ENCODE assay signal across 11 cellular contexts in the genomic region with DNA sequence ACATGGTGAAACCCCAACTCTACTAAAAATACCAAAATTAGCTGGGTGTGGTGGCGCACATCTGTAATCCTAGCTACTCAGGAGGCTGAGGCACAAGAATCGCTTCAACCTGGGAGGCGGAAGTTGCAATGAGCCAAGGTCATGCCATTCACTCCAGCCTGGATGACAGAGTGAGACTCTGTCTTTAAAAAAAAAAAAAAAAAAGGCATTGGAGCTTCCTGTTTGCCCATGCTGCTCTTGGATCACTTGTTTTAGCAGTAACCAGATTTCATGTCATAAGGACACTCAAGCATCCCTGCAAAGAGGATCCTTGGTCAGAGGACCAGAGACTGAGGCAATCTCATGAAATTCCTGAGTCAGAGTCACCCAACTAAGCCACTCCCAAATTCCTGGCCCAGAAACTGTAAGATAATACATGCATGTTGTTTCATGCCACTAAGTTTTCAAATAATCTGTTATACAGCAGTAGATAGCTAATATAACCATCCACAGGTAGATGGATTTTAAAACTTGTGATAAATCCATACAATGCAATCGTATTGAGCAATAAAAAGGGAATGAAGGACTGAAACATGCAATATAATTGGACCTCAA.
DNase-seq lines count a peak whose midpoint lies in the region; ATAC-seq, FAIRE-seq and TF ChIP-seq lines count a peak whose summit lies in the region.
"Had no signal": no experiment of that assay in that cellular context is flagged by ENCODE, and none has a peak within 500 bp of the region (broad histone marks: within the 10 kb centered on the region; RNA-seq: fewer than 3 reads in every experiment).

No MANE protein-coding gene starts in this region.

- peak; percentile 97 for ATAC-seq in RWPE2 (ENCODE audit: low read depth)
- ATAC-seq in GM21528 (IDR thresholded peaks at IDR 0.05; ENCODE audit: low FRiP score, unreplicated experiment): no peak
- ATAC-seq: activated CD8-positive, alpha-beta T cell treated with anti-CD3 and anti-CD28 coated beads for 36 hours; naive thymus-derived CD8-positive, alpha-beta T cell had no signal

- no peak overlapping the region for H3K4me2 ChIP-seq in smooth muscle cell

- H3K79me2 ChIP-seq in smooth muscle cell (ENCODE audit: low read depth): peaks cover 23% of the 10 kb centered on the region

- no peak for TF ChIP-seq CTCF in RWPE2 (IDR thresholded peaks at IDR 0.05; ENCODE audit: poor library complexity, severe bottlenecking)
- no peak for TF ChIP-seq CTCF in smooth muscle cell (IDR thresholded peaks at IDR 0.05; ENCODE audit: borderline replicate concordance, insufficient read depth, poor library complexity, severe bottlenecking)
- no peak for TF ChIP-seq CTCF in GM20000 (IDR thresholded peaks at IDR 0.05; ENCODE audit: extremely low read depth, missing control alignments)

- no peaks in the 10 kb centered on the region for H3K9me3 ChIP-seq in RWPE2 (ENCODE audit: severe bottlenecking)
- no peaks in the 10 kb centered on the region for H3K9me3 ChIP-seq in smooth muscle cell (replicated peaks; ENCODE audit: low read depth)
- H3K9me3 ChIP-seq in effector memory CD4-positive, alpha-beta T cell (ENCODE audit: control insufficient read depth, low read length): no peaks in the 10 kb centered on the region
- H3K9me3 ChIP-seq: ascending aorta had no signal

- H4K20me1 ChIP-seq in smooth muscle cell (ENCODE audit: low read depth): peaks cover 37% of the 10 kb centered on the region

- WGBS in smooth muscle cell (ENCODE audit: low lambda C conversion rate): 93% methylated on average over 4 of the region's 4 CpGs

- H3K36me3 ChIP-seq in RWPE2 (ENCODE audit: low read depth) (peaks cover 4% of the 10 kb centered on the region; the same call in 1 of the 2 replicates), smooth muscle cell (ENCODE audit: low read depth) (no peaks in the 10 kb centered on the region)
- peaks cover 20% of the 10 kb centered on the region for H3K36me3 ChIP-seq in effector memory CD4-positive, alpha-beta T cell (ENCODE audit: control insufficient read depth, insufficient read depth, low read length)
- H3K36me3 ChIP-seq: ascending aorta had no signal

- H3K27ac ChIP-seq in RWPE2 (ENCODE audit: poor library complexity, severe bottlenecking) (peak overlapping the region; percentile 36), smooth muscle cell (ENCODE audit: low read depth) (peak overlapping the region; percentile 54)
- H3K27ac ChIP-seq in effector memory CD4-positive, alpha-beta T cell (ENCODE audit: insufficient read depth, low read length, poor library complexity, severe bottlenecking): no peak overlapping the region
- H3K27ac ChIP-seq: ascending aorta had no signal

- no peak for TF ChIP-seq POLR2A in H54 (IDR thresholded peaks at IDR 0.05; ENCODE audit: low read depth, low read length)

- FAIRE-seq in H54 (lab: Jason Lieb, UNC): peak; percentile 96

- peak overlapping the region; percentile 24 for H3K9ac ChIP-seq in smooth muscle cell (ENCODE audit: low read depth)

- H2AFZ ChIP-seq in smooth muscle cell (ENCODE audit: low read depth): no peak overlapping the region

- H3K27me3 ChIP-seq in RWPE2 (ENCODE audit: insufficient read depth, poor library complexity, severe bottlenecking) (no peaks in the 10 kb centered on the region), smooth muscle cell (ENCODE audit: low read depth) (no peaks in the 10 kb centered on the region)
- no peaks in the 10 kb centered on the region for H3K27me3 ChIP-seq in effector memory CD4-positive, alpha-beta T cell (replicated peaks; ENCODE audit: control insufficient read depth, insufficient read depth, low read length, poor library complexity, severe bottlenecking)
- H3K27me3 ChIP-seq: ascending aorta had no signal

- H3F3A ChIP-seq in smooth muscle cell (ENCODE audit: low read depth): peaks cover 3% of the 10 kb centered on the region

- H3K4me1 ChIP-seq in RWPE2 (ENCODE audit: insufficient read depth, poor library complexity, severe bottlenecking) (peaks cover 14% of the 10 kb centered on the region), smooth muscle cell (ENCODE audit: low read depth) (no peaks in the 10 kb centered on the region)
- no peaks in the 10 kb centered on the region for H3K4me1 ChIP-seq in effector memory CD4-positive, alpha-beta T cell (ENCODE audit: control insufficient read depth, insufficient read depth, low read length, poor library complexity, severe bottlenecking)

- H3K4me3 ChIP-seq in RWPE2 (ENCODE audit: severe bottlenecking) (no peak overlapping the region), smooth muscle cell (no peak overlapping the region)
- H3K4me3 ChIP-seq in effector memory CD4-positive, alpha-beta T cell (ENCODE audit: insufficient read depth, low read depth, low read length, poor library complexity, severe bottlenecking): no peak overlapping the region
- H3K4me3 ChIP-seq: ascending aorta had no signal

- DNase-seq in H54 (ENCODE audit: insufficient read length, low spot score): peak; percentile 49
- no peak for DNase-seq in RWPE2 (ENCODE audit: low spot score)
- DNase-seq in fibroblast of the conjunctiva (ENCODE audit: low read depth): peak; percentile 87
- DNase-seq in smooth muscle cell (lab: John Stamatoyannopoulos, UW; ENCODE audit: unreplicated experiment): no peak
- DNase-seq in GM20000 (ENCODE audit: low spot score): no peak
- DNase-seq in effector memory CD4-positive, alpha-beta T cell: no peak
- DNase-seq: activated CD8-positive, alpha-beta T cell treated with anti-CD3 and anti-CD28 coated beads for 36 hours; naive thymus-derived CD8-positive, alpha-beta T cell; NCI-H1092 had no signal

Comparison
In these comparisons a context has a peak if more than half of its experiments do, and no peak if none do; other contexts are left out.
1. DNase-seq: peak in H54 (single experiment) and fibroblast of the conjunctiva (single experiment); none in RWPE2 (single experiment), smooth muscle cell (single experiment), GM20000 (single experiment) and effector memory CD4-positive, alpha-beta T cell (0 of 3).